ENCODE assay signal across 20 cellular contexts in the genomic region with DNA sequence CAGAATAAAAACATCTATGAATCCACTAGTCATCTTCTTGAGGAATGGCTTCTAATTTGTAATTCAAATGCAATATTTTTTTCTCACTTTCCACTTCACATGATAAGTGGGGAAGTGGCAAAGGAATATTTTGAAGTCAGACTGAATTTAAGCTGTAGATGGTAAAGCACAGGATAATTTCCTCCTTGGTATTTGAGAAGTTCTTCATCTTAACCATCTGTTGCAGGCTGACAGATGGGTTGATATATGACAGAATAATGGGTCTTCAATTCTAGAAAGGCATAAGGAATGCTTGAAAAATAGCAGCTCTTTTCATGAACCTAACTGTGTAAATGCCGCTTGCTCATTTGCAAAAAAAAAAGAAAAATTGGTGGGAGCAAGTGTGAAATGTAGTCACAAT.
"Had no signal": no experiment of that assay in that cellular context is flagged by ENCODE, and none has a peak within 500 bp of the region (broad histone marks: within the 10 kb centered on the region; RNA-seq: fewer than 3 reads in every experiment).

No MANE protein-coding gene starts in this region.

- H3K27me3 ChIP-seq: foreskin keratinocyte, hepatocyte, right atrium auricular region, testis, tibial nerve had no signal

- DNase-seq: effector CD4-positive, alpha-beta T cell; endodermal cell; erythroblast; foreskin keratinocyte; head of caudate nucleus; kidney glomerular epithelial cell; mammary epithelial cell; mucosa of descending colon; naive thymus-derived CD8-positive, alpha-beta T cell; posterior cingulate gyrus; stimulated activated CD4-positive, alpha-beta T cell treated with anti-CD3 and anti-CD28 coated beads, Interleukin-4, amount 100 ng/mL, for 24 hours; testis had no signal

- H3K36me3 ChIP-seq: right atrium auricular region, tibial nerve had no signal

- H3K4me2 ChIP-seq: hepatocyte, smooth muscle cell had no signal

- H3K4me1 ChIP-seq: foreskin keratinocyte, right atrium auricular region, testis, tibial nerve had no signal

- H3K4me3 ChIP-seq: coronary artery, hepatocyte, mucosa of descending colon, right atrium auricular region, smooth muscle cell, testis, tibial nerve had no signal

- H3K9me3 ChIP-seq: right atrium auricular region, testis had no signal

- H3K79me2 ChIP-seq: hepatocyte had no signal

- H3K27ac ChIP-seq: coronary artery, foreskin keratinocyte, hepatocyte, right atrium auricular region, testis, tibial nerve had no signal

- FAIRE-seq: endothelial cell of umbilical vein, islet of Langerhans had no signal

- ATAC-seq: foreskin keratinocyte; mucosa of descending colon; naive thymus-derived CD8-positive, alpha-beta T cell; stimulated activated memory B cell treated with anti-CD40 and anti-IgM and Interleukin-4, amounts not matched to agents 10 μg/mL and 1 μg/mL and 100 μg/mL, for 72 hours had no signal

- H2AFZ ChIP-seq: hepatocyte had no signal
